Comparison of ENCODE assay signal across 15 cellular contexts in genomic region chr3:25707268-25707928, GRCh38. TPM values are rescaled to one million over a fixed set of nuclear protein-coding genes. Genes with fewer than 3 reads are reported as not detected.
DNase-seq lines count a peak whose midpoint lies in the region; ATAC-seq and TF ChIP-seq lines count a peak whose summit lies in the region.
"Had no signal": no experiment of that assay in that cellular context is flagged by ENCODE, and none has a peak within 500 bp of the region (broad histone marks: within the 10 kb centered on the region; RNA-seq: fewer than 3 reads in every experiment).

No MANE protein-coding gene starts in this region.

- H3F3A ChIP-seq in Loucy (ENCODE audit: low read depth) = no peaks in the 10 kb centered on the region

- no peak overlapping the region for H3K9ac ChIP-seq in Loucy (ENCODE audit: low read depth, low read length, poor library complexity, severe bottlenecking)

- H3K4me3 ChIP-seq in Loucy (ENCODE audit: low read length, poor library complexity, severe bottlenecking) = no peak overlapping the region
- H3K4me3 ChIP-seq: A549 had no signal

- 0 out of 2 replicates have a peak overlapping the region, but pooled peaks have one; percentile 27 for H2AFZ ChIP-seq in Loucy (ENCODE audit: low read length)

- no peaks in the 10 kb centered on the region for H3K9me3 ChIP-seq in Loucy (ENCODE audit: insufficient read depth, low read depth, low read length)
- H3K9me3 ChIP-seq: A549, BE2C, Caco-2 had no signal

- intact Hi-C loops in Right ventricle myocardium superior (cut with DNase I) = no loop called here

- DNase-seq in T-helper 9 cell = no peak
- no peak for DNase-seq in Right ventricle myocardium superior
- DNase-seq in EL = no peak
- DNase-seq in NCI-H748 treated with DMSO at 0.1 percent for 48 hours (lab: John Stamatoyannopoulos, UW) = no peak
- DNase-seq: BE2C; Caco-2; CD8-positive, alpha-beta memory T cell; DMS53; HCEC 1CT; HFFc6; Karpas-422 had no signal

- H3K36me3 ChIP-seq in Loucy (ENCODE audit: insufficient read depth, low read length) = no peaks in the 10 kb centered on the region
- H3K36me3 ChIP-seq: BE2C had no signal

- no peak overlapping the region for H3K4me2 ChIP-seq in Loucy (ENCODE audit: low read depth, low read length, poor library complexity, severe bottlenecking)
- H3K4me2 ChIP-seq: A549 had no signal

- no peaks in the 10 kb centered on the region for H3K27me3 ChIP-seq in Loucy (ENCODE audit: insufficient read depth, low read length, poor library complexity, severe bottlenecking)
- H3K27me3 ChIP-seq: BE2C had no signal

- H3K4me1 ChIP-seq in Loucy (ENCODE audit: insufficient read depth, low read length, poor library complexity, severe bottlenecking) = no peaks in the 10 kb centered on the region
- H3K4me1 ChIP-seq: A549, BE2C, Caco-2 had no signal

- H3K9me2 ChIP-seq in Loucy (replicated peaks; ENCODE audit: low read depth, low read length) = no peaks in the 10 kb centered on the region

- no peaks in the 10 kb centered on the region for H3K79me2 ChIP-seq in Loucy (ENCODE audit: insufficient read depth, low read length)

- no peaks in the 10 kb centered on the region for H4K20me1 ChIP-seq in Loucy (ENCODE audit: insufficient read depth, low read length, poor library complexity, severe bottlenecking)

- ATAC-seq in GM18861 (IDR thresholded peaks at IDR 0.05; ENCODE audit: unreplicated experiment) (peak; percentile 48), HG02678 (IDR thresholded peaks at IDR 0.05; ENCODE audit: unreplicated experiment) (peak; percentile 41), Right ventricle myocardium superior (ENCODE audit: poor library complexity) (no peak)
- ATAC-seq: A549 had no signal

- TF ChIP-seq CTCF in Loucy (conservative IDR thresholded peaks at IDR 0.05; ENCODE audit: low read length) = no peak

RNA-seq across cellular contexts. Expression of gene TOP2B, which starts 42.7 kb away (rescaled TPM):
- 84.3 TPM for total RNA-seq in Right ventricle myocardium superior
